17 cellular contexts compared by ENCODE assay signal in the genomic region with DNA sequence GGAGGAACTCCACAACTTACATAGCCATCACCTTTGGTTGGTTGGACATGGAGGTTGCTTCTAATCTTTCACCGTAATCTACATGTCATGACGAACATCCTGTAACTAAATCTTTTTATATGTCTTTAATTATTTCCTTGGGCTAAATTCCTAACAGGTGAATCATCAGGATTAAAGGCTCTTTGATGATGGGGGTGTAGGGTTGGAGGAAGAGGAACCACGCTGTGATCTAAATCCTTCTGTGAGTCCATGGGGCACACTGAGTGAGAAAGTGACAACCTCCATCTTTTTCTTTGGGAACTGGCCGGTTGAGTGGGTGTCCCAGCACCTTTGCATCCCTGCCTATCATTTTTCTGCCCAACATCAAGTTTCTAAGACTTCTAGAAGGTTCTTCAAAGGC. TPM values are rescaled to one million over a fixed set of nuclear protein-coding genes. Genes with fewer than 3 reads are reported as not detected.
A peak's percentile ranks its signal among the peaks of the same experiment; 100 is the strongest.
DNase-seq lines count a peak whose midpoint lies in the region; ATAC-seq, FAIRE-seq and TF ChIP-seq lines count a peak whose summit lies in the region.
"Had no signal": no experiment of that assay in that cellular context is flagged by ENCODE, and none has a peak within 500 bp of the region (broad histone marks: within the 10 kb centered on the region; RNA-seq: fewer than 3 reads in every experiment).

No MANE protein-coding gene starts in this region.

- peaks cover 25% of the 10 kb centered on the region for H3K4me1 Mint-ChIP-seq in astrocyte (ENCODE audit: low read depth, unreplicated experiment)

- H3K27ac ChIP-seq in astrocyte (ENCODE audit: low read depth, low read length) (peak overlapping the region; percentile 70), foreskin keratinocyte (peak overlapping the region; percentile 6)
- H3K27ac ChIP-seq: colonic mucosa, parathyroid adenoma had no signal

- H3K79me2 ChIP-seq in astrocyte (ENCODE audit: insufficient read depth, low read length), result no peaks in the 10 kb centered on the region
- H3K79me2 ChIP-seq: parathyroid adenoma had no signal

- peak; percentile 94 for DNase-seq in HS-5 (ENCODE audit: low read depth)
- peak; percentile 82 for DNase-seq in astrocyte (ENCODE audit: low read depth)
- DNase-seq in foreskin keratinocyte, result peak; percentile 90 to 97
- DNase-seq in urothelium cell line (ENCODE audit: low spot score), result peak; percentile 35
- no peak for DNase-seq in NAMALWA (ENCODE audit: low spot score)
- no peak for DNase-seq in activated CD4-positive, alpha-beta T cell treated with anti-CD3 and anti-CD28 coated beads, Interleukin-2, amount 50 U/mL, for 48 hours
- DNase-seq in NK-92 treated with Interleukin-12 subunit alpha and Interleukin-12 subunit beta, amount 100 ng/mL, for 24 hours (lab: John Stamatoyannopoulos, UW), result no peak
- DNase-seq in T-helper 9 cell, result no peak
- DNase-seq: activated CD4-positive, alpha-beta T cell treated with anti-CD3 and anti-CD28 coated beads, Interleukin-2, amount 10 ng/mL, durations not matched to agents 24 days and 14 days; activated gamma-delta T cell treated with Interleukin-2 at 50 U/mL for 16 hours; colonic mucosa; hypothalamus; NCI-H1105 treated with DMSO at 0.1 percent for 48 hours; NCI-H526 treated with DMSO at 0.1 percent for 48 hours; substantia nigra had no signal

- no peak overlapping the region for H3K9ac ChIP-seq in astrocyte (ENCODE audit: low read length)
- H3K9ac ChIP-seq: parathyroid adenoma had no signal

- H3K27me3 ChIP-seq in astrocyte (ENCODE audit: insufficient read depth, low read length) (no peaks in the 10 kb centered on the region), foreskin keratinocyte (no peaks in the 10 kb centered on the region)
- H3K27me3 ChIP-seq: colonic mucosa had no signal

- H3K36me3 ChIP-seq in astrocyte (ENCODE audit: insufficient read depth, low read length), result no peaks in the 10 kb centered on the region
- H3K36me3 ChIP-seq: colonic mucosa had no signal

- no peak overlapping the region for H3K27ac Mint-ChIP-seq in astrocyte (ENCODE audit: unreplicated experiment)
- H3K27ac Mint-ChIP-seq: activated CD4-positive, alpha-beta T cell treated with anti-CD3 and anti-CD28 coated beads, Interleukin-2, amount 10 ng/mL, durations not matched to agents 24 days and 14 days; memory B cell had no signal

- H3K36me3 Mint-ChIP-seq in astrocyte (ENCODE audit: low read depth, unreplicated experiment), result peaks cover 2% of the 10 kb centered on the region
- H3K36me3 Mint-ChIP-seq: memory B cell had no signal

- H3K27me3 Mint-ChIP-seq in astrocyte (ENCODE audit: low read depth, unreplicated experiment), result peaks cover 2% of the 10 kb centered on the region

- no peaks in the 10 kb centered on the region for H3K9me3 ChIP-seq in astrocyte (ENCODE audit: insufficient read depth, low read depth, low read length)
- H3K9me3 ChIP-seq: colonic mucosa had no signal

- H3K4me1 ChIP-seq in astrocyte (ENCODE audit: insufficient read depth, low read length) (peaks cover 41% of the 10 kb centered on the region), foreskin keratinocyte (peaks cover 32% of the 10 kb centered on the region)
- H3K4me1 ChIP-seq: colonic mucosa had no signal

- H4K20me1 ChIP-seq in astrocyte (ENCODE audit: insufficient read depth, low read length), result no peaks in the 10 kb centered on the region

- H3K4me3 ChIP-seq in astrocyte (ENCODE audit: insufficient read depth, low read depth, low read length), result no peak overlapping the region
- H3K4me3 ChIP-seq: colonic mucosa had no signal

- no peak overlapping the region for H3K4me3 Mint-ChIP-seq in astrocyte (ENCODE audit: unreplicated experiment)
- H3K4me3 Mint-ChIP-seq: activated CD4-positive, alpha-beta T cell treated with anti-CD3 and anti-CD28 coated beads, Interleukin-2, amount 10 ng/mL, durations not matched to agents 24 days and 14 days; memory B cell had no signal

- peak; percentile 49 for ATAC-seq in foreskin keratinocyte

- no peaks in the 10 kb centered on the region for H3K9me3 Mint-ChIP-seq in astrocyte (ENCODE audit: unreplicated experiment)
- H3K9me3 Mint-ChIP-seq: memory B cell had no signal

- TF ChIP-seq CTCF in astrocyte (IDR thresholded peaks at IDR 0.05; ENCODE audit: insufficient read depth, low read depth, low read length) (no peak), foreskin keratinocyte (conservative IDR thresholded peaks at IDR 0.05) (no peak)

- peak; percentile 17 for FAIRE-seq in astrocyte (lab: Jason Lieb, UNC)
- FAIRE-seq in urothelium cell line (lab: Jason Lieb, UNC), result no peak

- H2AFZ ChIP-seq in astrocyte (ENCODE audit: low read depth, low read length), result peak overlapping the region; percentile 2
- H2AFZ ChIP-seq: parathyroid adenoma had no signal

- H3K4me2 ChIP-seq in astrocyte (ENCODE audit: low read length), result peak overlapping the region; percentile 69

RNA-seq across cellular contexts. Expression of gene MAP1LC3B2, which starts 31.1 kb away (rescaled TPM):
- total RNA-seq in astrocyte, result 5.2 and 5.8 TPM in 2 replicates
- 0.54 and 1.1 TPM in 2 replicates for total RNA-seq in foreskin keratinocyte
- polyA plus RNA-seq in foreskin keratinocyte, result 1.9 and 2.3 TPM in 2 replicates

Comparison
In these comparisons a context has a peak if more than half of its experiments do, and no peak if none do; other contexts are left out.
1. DNase-seq: peak in HS-5 (single experiment), astrocyte (single experiment), foreskin keratinocyte (2 of 2) and urothelium cell line (single experiment); none in NAMALWA (single experiment), activated CD4-positive, alpha-beta T cell treated with anti-CD3 and anti-CD28 coated beads, Interleukin-2, amount 50 U/mL, for 48 hours (0 of 2), NK-92 treated with Interleukin-12 subunit alpha and Interleukin-12 subunit beta, amount 100 ng/mL, for 24 hours (single experiment) and T-helper 9 cell (single experiment).